8 cellular contexts compared by ENCODE assay signal in genomic region chr11:46826310-46827044, GRCh38. TPM values are rescaled to one million over a fixed set of nuclear protein-coding genes. Genes with fewer than 3 reads are reported as not detected.
A peak's percentile ranks its signal among the peaks of the same experiment; 100 is the strongest.
DNase-seq lines count a peak whose midpoint lies in the region; ATAC-seq and TF ChIP-seq lines count a peak whose summit lies in the region.

No MANE protein-coding gene starts in this region.

- H3K9me3 ChIP-seq in MM.1S (replicated peaks; ENCODE audit: insufficient read depth, low read length) (no peaks in the 10 kb centered on the region), mammary epithelial cell (replicated peaks; ENCODE audit: insufficient read depth, low read length) (no peaks in the 10 kb centered on the region)

- TF ChIP-seq CTCF in MM.1S (IDR thresholded peaks at IDR 0.05; ENCODE audit: low read length) (no peak), WI38 (IDR thresholded peaks at IDR 0.05; ENCODE audit: low read depth, low read length) (no peak), mammary epithelial cell (conservative IDR thresholded peaks at IDR 0.05 in 1 of 2, IDR thresholded peaks at IDR 0.05 in 1 of 2; ENCODE audit: extremely low read depth in 1 of 2, insufficient read depth in 1 of 2, low read depth in 1 of 2, low read length in 2 of 2) (peak in 1 of 2 donors; percentile 28)

- DNase-seq in DMS79 (lab: John Stamatoyannopoulos, UW) (peak; percentile 20), MM.1S (peak; percentile 48), mammary epithelial cell (peak; percentile 77), iPS-NIHi11 (ENCODE audit: low spot score) (peak; percentile 85), DMS53 treated with DMSO at 0.1 percent for 48 hours (lab: John Stamatoyannopoulos, UW; ENCODE audit: unreplicated experiment) (no peak)

- CTCF ChIA-PET in mammary epithelial cell (lab: Charles Lee; ENCODE audit: low non-redundant PET), result interaction anchor here (1.1 kb wide), 1 partner anchor 327 kb away, joined by 3 read pairs; no protein-coding TSS in a partner anchor

- in situ Hi-C loops in mammary epithelial cell (cut with MboI; ENCODE audit: low sequenced_read_pairs in 2 of 2), result no loop called here

- H2AFZ ChIP-seq in MM.1S (ENCODE audit: low read length), result no peak overlapping the region
- peak overlapping the region; percentile 79 for H2AFZ ChIP-seq in mammary epithelial cell (ENCODE audit: low read depth, low read length)

- dilution Hi-C loops in mammary epithelial cell (cut with HindIII; ENCODE audit: low sequenced_read_pairs), result no loop called here

- intact Hi-C loops in mammary epithelial cell (cut with micrococcal nuclease), result loop anchor here (2.0 to 5.0 kb wide), 2 partner anchors 18 to 326 kb away; no protein-coding TSS in a partner anchor

- peak overlapping the region; percentile 73 for H3K4me2 ChIP-seq in MM.1S (ENCODE audit: low read depth, low read length)
- peak overlapping the region; percentile 88 for H3K4me2 ChIP-seq in mammary epithelial cell (ENCODE audit: insufficient read depth, low read depth, low read length)

- no peaks in the 10 kb centered on the region for H3K9me2 ChIP-seq in MM.1S (replicated peaks; ENCODE audit: insufficient read depth, low read length)

- H3K4me1 ChIP-seq in MM.1S (ENCODE audit: low read length) (peaks cover 5% of the 10 kb centered on the region; the same call in 1 of the 2 replicates), mammary epithelial cell (ENCODE audit: insufficient read depth, low read length) (peaks cover 29% of the 10 kb centered on the region)

- H3K36me3 ChIP-seq in MM.1S (replicated peaks; ENCODE audit: insufficient read depth, low read length) (no peaks in the 10 kb centered on the region), mammary epithelial cell (ENCODE audit: insufficient read depth, low read length) (no peaks in the 10 kb centered on the region)

- peak; percentile 99 for ATAC-seq in GM21737 (IDR thresholded peaks at IDR 0.05; ENCODE audit: unreplicated experiment)

- H3K79me2 ChIP-seq in MM.1S (ENCODE audit: low read length) (peaks cover 98% of the 10 kb centered on the region), mammary epithelial cell (ENCODE audit: insufficient read depth, low read length) (peaks cover 98% of the 10 kb centered on the region)

- H3K27me3 ChIP-seq in MM.1S (replicated peaks; ENCODE audit: insufficient read depth, low read length), result no peaks in the 10 kb centered on the region
- no peaks in the 10 kb centered on the region for H3K27me3 ChIP-seq in mammary epithelial cell (ENCODE audit: insufficient read depth, low read length)

- H4K20me1 ChIP-seq in MM.1S (ENCODE audit: insufficient read depth, low read length), result peaks cover 24% of the 10 kb centered on the region; the same call in 1 of the 2 replicates
- H4K20me1 ChIP-seq in mammary epithelial cell (ENCODE audit: insufficient read depth, low read length), result peaks cover 2% of the 10 kb centered on the region

- H3K4me3 ChIP-seq in MM.1S (ENCODE audit: low read length), result peak overlapping the region; percentile 54
- H3K4me3 ChIP-seq in WI38 (ENCODE audit: low read depth, low read length), result peak overlapping the region; percentile 65
- peak overlapping the region; percentile 41 to 62 (median 57) for H3K4me3 ChIP-seq in mammary epithelial cell (replicated peaks in 1 of 3; ENCODE audit: insufficient read depth in 1 of 3, low read depth in 2 of 3, low read length in 3 of 3)
- H3K4me3 ChIP-seq in skin epidermis, result peak overlapping the region; percentile 39 to 71 (median 47)

- no TSS peak for BruUV-seq in mammary epithelial cell (replicated peaks; lab: Mats Ljungman, UMichigan)

- no peaks in the 10 kb centered on the region for H3F3A ChIP-seq in MM.1S (ENCODE audit: insufficient read depth, low read length)

- H3K9ac ChIP-seq in MM.1S (ENCODE audit: low read length), result peak overlapping the region; percentile 17; the same call in 1 of the 2 replicates
- peak overlapping the region; percentile 70 for H3K9ac ChIP-seq in mammary epithelial cell (ENCODE audit: insufficient read depth, low read length)

- H3K27ac ChIP-seq in MM.1S (ENCODE audit: low read length) (no peak overlapping the region), mammary epithelial cell (ENCODE audit: insufficient read depth, low read depth, low read length) (peak overlapping the region; percentile 19), skin epidermis (peak overlapping the region in 19 of 21 experiments; percentile 18 to 82 (median 64))

- 0% methylated on average over 19 of the region's 32 CpGs for WGBS in mammary epithelial cell (ENCODE audit: low coverage, missing lambda C conversion rate)

RNA-seq across cellular contexts. Expression of gene CKAP5, which starts 19.6 kb away (rescaled TPM):
- total RNA-seq in mammary epithelial cell, result 100 to 1,000 TPM in 1 of 2 donors, 10 to 100 TPM in 1; 60.3 to 128 TPM
- polyA plus RNA-seq in mammary epithelial cell, result 60.0 TPM
- polyA minus RNA-seq in mammary epithelial cell, result 110 TPM
